ENCODE assay signal across 21 cellular contexts in genomic region chr2:24672589-24672988, GRCh38.
"Had no signal": no experiment of that assay in that cellular context is flagged by ENCODE, and none has a peak within 500 bp of the region (broad histone marks: within the 10 kb centered on the region; RNA-seq: fewer than 3 reads in every experiment).

No MANE protein-coding gene starts in this region.

- H3K9me3 Mint-ChIP-seq: activated naive CD4-positive, alpha-beta T cell treated with anti-CD3 and anti-CD28 coated beads, Interleukin-2, amount 50 U/mL, for 24 hours; activated T-helper 2 cell treated with anti-CD3 and anti-CD28 coated beads, Interferon-gamma antibody, Interleukin-2, Interleukin-4, amounts not matched to agents 10 μg/mL and 5 μg/mL and 100 μg/mL, durations not matched to agents 14 hours and 24 hours and 36 hours; stimulated activated naive B cell treated with anti-CD40 and anti-IgM and Interleukin-4, amounts not matched to agents 10 μg/mL and 1 μg/mL and 100 μg/mL, for 72 hours had no signal

- H3K4me3 ChIP-seq: esophagus squamous epithelium, left lung, pancreas, sigmoid colon, spleen, transverse colon, vagina had no signal

- H3K27me3 Mint-ChIP-seq: activated naive CD4-positive, alpha-beta T cell treated with anti-CD3 and anti-CD28 coated beads, Interleukin-2, amount 50 U/mL, for 24 hours; brain; stimulated activated naive B cell treated with anti-CD40 and anti-IgM and Interleukin-4, amounts not matched to agents 10 μg/mL and 1 μg/mL and 100 μg/mL, for 72 hours had no signal

- H3K27me3 ChIP-seq: esophagus squamous epithelium, left lung, pancreas, sigmoid colon, spleen, transverse colon, vagina had no signal

- H3K4me1 ChIP-seq: esophagus squamous epithelium, left lung, pancreas, sigmoid colon, transverse colon, vagina had no signal

- FAIRE-seq: endothelial cell of umbilical vein had no signal

- H3K27ac Mint-ChIP-seq: activated naive CD4-positive, alpha-beta T cell treated with anti-CD3 and anti-CD28 coated beads, Interleukin-2, amount 50 U/mL, for 24 hours; activated T-helper 2 cell treated with anti-CD3 and anti-CD28 coated beads, Interferon-gamma antibody, Interleukin-2, Interleukin-4, amounts not matched to agents 10 μg/mL and 5 μg/mL and 100 μg/mL, durations not matched to agents 14 hours and 24 hours and 36 hours; stimulated activated naive B cell treated with anti-CD40 and anti-IgM and Interleukin-4, amounts not matched to agents 10 μg/mL and 1 μg/mL and 100 μg/mL, for 72 hours had no signal

- DNase-seq: activated CD4-positive, alpha-beta T cell treated with anti-CD3 and anti-CD28 coated beads for 4 hours; central memory CD4-positive, alpha-beta T cell; cortex of kidney; effector CD4-positive, alpha-beta T cell; esophagus squamous epithelium; hippocampal formation; kidney; left lung; mammary epithelial cell; pancreas; sigmoid colon; SK-N-SH; spleen; stimulated activated naive B cell treated with anti-CD40 and anti-IgM and Interleukin-4, amounts not matched to agents 10 μg/mL and 1 μg/mL and 100 μg/mL, for 72 hours; substantia nigra; transverse colon had no signal

- H3K36me3 ChIP-seq: pancreas, transverse colon, vagina had no signal

- H3K4me1 Mint-ChIP-seq: stimulated activated naive B cell treated with anti-CD40 and anti-IgM and Interleukin-4, amounts not matched to agents 10 μg/mL and 1 μg/mL and 100 μg/mL, for 72 hours had no signal

- H3K9ac ChIP-seq: SK-N-SH had no signal

- H3K27ac ChIP-seq: esophagus squamous epithelium, left lung, pancreas, sigmoid colon, spleen, transverse colon, vagina had no signal

- H3K4me3 Mint-ChIP-seq: activated naive CD4-positive, alpha-beta T cell treated with anti-CD3 and anti-CD28 coated beads, Interleukin-2, amount 50 U/mL, for 24 hours; brain; stimulated activated naive B cell treated with anti-CD40 and anti-IgM and Interleukin-4, amounts not matched to agents 10 μg/mL and 1 μg/mL and 100 μg/mL, for 72 hours had no signal

- H3K4me2 ChIP-seq: SK-N-SH had no signal

- ATAC-seq: left lung; pancreas; stimulated activated naive B cell treated with anti-CD40 and anti-IgM and Interleukin-4, amounts not matched to agents 10 μg/mL and 1 μg/mL and 100 μg/mL, for 72 hours had no signal

- H3K9me3 ChIP-seq: esophagus squamous epithelium, left lung, pancreas, sigmoid colon, SK-N-SH, spleen, transverse colon, vagina had no signal
